In the genomic region with DNA sequence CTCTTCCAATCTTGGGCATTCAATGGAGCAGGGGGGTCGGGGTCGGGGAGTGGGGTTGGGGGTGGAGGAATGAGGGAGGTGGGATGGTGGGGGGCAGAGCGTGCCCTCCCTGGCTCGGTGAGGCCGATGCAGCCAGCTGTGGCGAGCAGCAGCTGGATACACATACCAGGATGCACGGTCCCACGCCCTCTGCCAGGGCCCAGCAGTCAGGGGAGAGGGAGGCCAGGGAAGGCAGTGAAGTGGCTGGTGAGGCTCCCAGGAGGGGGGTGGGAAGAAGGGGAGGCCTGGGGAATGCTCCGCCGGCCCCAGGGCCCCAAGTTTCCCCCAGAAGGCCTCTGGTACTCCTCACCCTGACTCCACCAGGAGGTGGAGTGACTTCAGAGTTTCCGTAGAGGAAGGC, we compare ENCODE assay signal across 32 cellular contexts.
"Had no signal": no experiment of that assay in that cellular context is flagged by ENCODE, and none has a peak within 500 bp of the region (broad histone marks: within the 10 kb centered on the region; RNA-seq: fewer than 3 reads in every experiment).

No MANE protein-coding gene starts in this region.

- H3K4me1 ChIP-seq: Peyer's patch had no signal

- H3K36me3 ChIP-seq: MG63, Peyer's patch had no signal

- DNase-seq: activated B cell treated with CpG ODN at 0.5 μM for 24 hours; activated CD4-positive, alpha-beta memory T cell treated with anti-CD3 and anti-CD28 coated beads, Interleukin-2, amount 10 ng/mL, durations not matched to agents 7 days and 5 days; activated CD4-positive, alpha-beta T cell treated with anti-CD3 and anti-CD28 coated beads for 48 hours; activated CD4-positive, CD25-positive, alpha-beta regulatory T cell treated with anti-CD3 and anti-CD28 coated beads, Interleukin-2, amount 50 U/mL, for 72 hours; activated gamma-delta T cell treated with Interleukin-2 at 50 U/mL for 16 hours; activated naive CD4-positive, alpha-beta T cell treated with anti-CD3 and anti-CD28 coated beads for 36 hours; activated T-cell treated with anti-CD3 and anti-CD28 coated beads, Interleukin-2, amount 50 U/mL, for 1 hour; activated T-cell treated with anti-CD3 and anti-CD28 coated beads, Interleukin-2, amount 50 U/mL, for 72 hours; anterior cingulate cortex; caudate nucleus; cerebellar nuclear complex; MG63; NCI-H1048; NCI-H1105 treated with DMSO at 0.1 percent for 48 hours; NCI-H1436; NCI-H1694; NCI-H1930; NCI-H510A; NCI-H526; NCI-H748 treated with DMSO at 0.1 percent for 48 hours; NK-92 treated with Interleukin-12 subunit alpha and Interleukin-12 subunit beta, amount 100 ng/mL, for 24 hours; PC-3; Peyer's patch; RPMI8226; SW 1271; T-helper 1 cell; T-helper 2 cell; T-helper 9 cell had no signal

- H3K9me3 ChIP-seq: MG63, Peyer's patch had no signal

- ATAC-seq: activated naive CD4-positive, alpha-beta T cell treated with anti-CD3 and anti-CD28 coated beads, Interleukin-2, amount 50 U/mL, for 72 hours; activated T-cell treated with anti-CD3 and anti-CD28 coated beads, Interleukin-2, amount 50 U/mL, for 72 hours; K562; PC-3; Right ventricle myocardium inferior had no signal

- H3K27ac ChIP-seq: Peyer's patch, VCaP had no signal

- H3K27me3 ChIP-seq: MG63, Peyer's patch had no signal

- H3K4me3 ChIP-seq: K562, MG63, Peyer's patch had no signal
